1 cellular context compared by ENCODE assay signal in genomic region chr11:63866211-63866610, GRCh38.
TF ChIP-seq lines count a peak whose summit lies in the region.

No MANE protein-coding gene starts in this region.

TF ChIP-seq in HepG2, 621 proteins besides CTCF, POLR2A, EP300 and RAD21 (continued from another document):
- TF ChIP-seq ZBTB49 (CRISPR knock-in tag; IDR thresholded peaks at IDR 0.05; ENCODE audit: borderline replicate concordance) = no peak
- no peak for TF ChIP-seq KMT2B (CRISPR knock-in tag; IDR thresholded peaks at IDR 0.05)
- TF ChIP-seq ZNF660 (CRISPR knock-in tag; IDR thresholded peaks at IDR 0.05; ENCODE audit: borderline replicate concordance, low read depth) = no peak
- TF ChIP-seq JUND (CRISPR knock-in tag; IDR thresholded peaks at IDR 0.05) = no peak
- TF ChIP-seq BCL6 (CRISPR knock-in tag; IDR thresholded peaks at IDR 0.05) = no peak
- TF ChIP-seq ZNF138 (CRISPR knock-in tag; IDR thresholded peaks at IDR 0.05; ENCODE audit: low read depth) = no peak
- TF ChIP-seq ZNF720 (CRISPR knock-in tag; IDR thresholded peaks at IDR 0.05) = no peak
- no peak for TF ChIP-seq HMGXB4 (CRISPR knock-in tag; IDR thresholded peaks at IDR 0.05; ENCODE audit: borderline replicate concordance in 1 of 2, low read depth in 1 of 2)
- no peak for TF ChIP-seq ATRX (CRISPR knock-in tag; IDR thresholded peaks at IDR 0.05; ENCODE audit: borderline replicate concordance)
- TF ChIP-seq MXI1 (IDR thresholded peaks at IDR 0.05; ENCODE audit: borderline replicate concordance, low read depth, low read length) = no peak
- no peak for TF ChIP-seq GPN1 (CRISPR knock-in tag; IDR thresholded peaks at IDR 0.05; ENCODE audit: borderline replicate concordance)
- no peak for TF ChIP-seq HDAC6 (IDR thresholded peaks at IDR 0.05; ENCODE audit: low read depth, low read length)
- no peak for TF ChIP-seq KDM5B (CRISPR knock-in tag; IDR thresholded peaks at IDR 0.05; ENCODE audit: borderline replicate concordance)
